Comparison of ENCODE assay signal across 6 cellular contexts in genomic region chr22:24248611-24249010, GRCh38. TPM values are rescaled to one million over a fixed set of nuclear protein-coding genes. Genes with fewer than 3 reads are reported as not detected.
"Had no signal": no experiment of that assay in that cellular context is flagged by ENCODE, and none has a peak within 500 bp of the region (broad histone marks: within the 10 kb centered on the region; RNA-seq: fewer than 3 reads in every experiment).

No MANE protein-coding gene starts in this region.

RNA-seq across cellular contexts. Expression of gene GGT5, which starts 3.7 kb away (rescaled TPM):
- total RNA-seq: activated B cell treated with CpG ODN at 0.5 μM for 24 hours; activated CD4-positive, alpha-beta memory T cell treated with anti-CD3 and anti-CD28 coated beads for 36 hours; activated CD4-positive, alpha-beta memory T cell treated with anti-CD3 and anti-CD28 coated beads, Interleukin-2, amount 10 ng/mL, durations not matched to agents 7 days and 5 days; activated CD8-positive, alpha-beta memory T cell treated with anti-CD3 and anti-CD28 coated beads for 36 hours; activated CD8-positive, alpha-beta T cell treated with anti-CD3 and anti-CD28 coated beads for 36 hours; T-helper 17 cell had no signal
